Comparison of ENCODE assay signal across 18 cellular contexts in genomic region chr12:58833844-58834243, GRCh38.
A peak's percentile ranks its signal among the peaks of the same experiment; 100 is the strongest.
DNase-seq lines count a peak whose midpoint lies in the region; ATAC-seq and TF ChIP-seq lines count a peak whose summit lies in the region.
"Had no signal": no experiment of that assay in that cellular context is flagged by ENCODE, and none has a peak within 500 bp of the region (broad histone marks: within the 10 kb centered on the region; RNA-seq: fewer than 3 reads in every experiment).

No MANE protein-coding gene starts in this region.

- TF ChIP-seq CTCF in 22Rv1 (IDR thresholded peaks at IDR 0.05) (peak; percentile 24), HCT116 (IDR thresholded peaks at IDR 0.05 in 2 of 3, conservative IDR thresholded peaks at IDR 0.05 in 1 of 3; ENCODE audit: borderline replicate concordance in 1 of 3, insufficient read depth in 1 of 3, low read depth in 2 of 3, low read length in 2 of 3) (no peak), dorsolateral prefrontal cortex (IDR thresholded peaks at IDR 0.05 in 54 of 56, conservative IDR thresholded peaks at IDR 0.05 in 2 of 56; ENCODE audit: low read depth in 1 of 56, partially characterized antibody in 56 of 56) (peak in 51 of 56 donors; percentile 7 to 76 (median 46)), WERI-Rb-1 (IDR thresholded peaks at IDR 0.05; ENCODE audit: low read depth, low read length) (no peak), progenitor cell of endocrine pancreas (IDR thresholded peaks at IDR 0.05; ENCODE audit: unreplicated experiment) (no peak)

- no peaks in the 10 kb centered on the region for H3K79me2 ChIP-seq in HCT116 (ENCODE audit: insufficient read depth, low read length)

- ATAC-seq in HCT116 (no peak), HG03135 (IDR thresholded peaks at IDR 0.05; ENCODE audit: unreplicated experiment) (no peak)
- ATAC-seq: stimulated activated effector memory CD8-positive, alpha-beta T cell treated with anti-CD3 and anti-CD28 coated beads, Interleukin-12 subunit alpha, Interleukin-12 subunit beta, amount 100 ng/mL, for 72 hours had no signal

- no peak overlapping the region for H3K27ac Mint-ChIP-seq in progenitor cell of endocrine pancreas
- H3K27ac Mint-ChIP-seq: dendritic cell treated with granulocyte-macrophage colony-stimulating factor and Interleukin-4, amounts not matched to agents 40 ng/mL and 50 ng/mL, for 4 days; stimulated activated effector memory CD8-positive, alpha-beta T cell treated with anti-CD3 and anti-CD28 coated beads, Interleukin-12 subunit alpha, Interleukin-12 subunit beta, amount 100 ng/mL, for 72 hours had no signal

- peaks cover 3% of the 10 kb centered on the region for H3K4me1 Mint-ChIP-seq in progenitor cell of endocrine pancreas (ENCODE audit: low read depth)
- H3K4me1 Mint-ChIP-seq: stimulated activated effector memory CD8-positive, alpha-beta T cell treated with anti-CD3 and anti-CD28 coated beads, Interleukin-12 subunit alpha, Interleukin-12 subunit beta, amount 100 ng/mL, for 72 hours had no signal

- H3K9ac ChIP-seq in HCT116 (ENCODE audit: low read length): no peak overlapping the region

- CTCF ChIA-PET in HCT116 (lab: Charles Lee): interaction anchor here (1.1 to 1.5 kb wide), 2 partner anchors 29 to 317 kb away, joined by 3 read pairs; no protein-coding TSS in a partner anchor

- H3K9me3 ChIP-seq in HCT116 (ENCODE audit: control insufficient read depth in 1 of 2, insufficient read depth in 1 of 2, low read depth in 1 of 2, low read length in 2 of 2) (no peaks in the 10 kb centered on the region), WERI-Rb-1 (ENCODE audit: severe bottlenecking) (no peaks in the 10 kb centered on the region)
- H3K9me3 ChIP-seq: adrenal gland, prostate gland, uterus had no signal

- H3K27me3 Mint-ChIP-seq in progenitor cell of endocrine pancreas: no peaks in the 10 kb centered on the region
- H3K27me3 Mint-ChIP-seq: dendritic cell treated with granulocyte-macrophage colony-stimulating factor and Interleukin-4, amounts not matched to agents 40 ng/mL and 50 ng/mL, for 4 days had no signal

- H4K20me1 ChIP-seq in HCT116 (ENCODE audit: insufficient read depth): no peaks in the 10 kb centered on the region

- BruUV-seq in HCT116 (replicated peaks; lab: Mats Ljungman, UMichigan): no TSS peak

- POLR2A ChIA-PET in HCT116 (lab: Charles Lee): no interaction called here

- RAD21 ChIA-PET in HCT116 (lab: Charles Lee; ENCODE audit: low non-redundant PET in 1 of 2, low total read pairs in 2 of 2, uncharacterized antibody in 2 of 2, unreplicated experiment in 2 of 2): no interaction called here

- no peaks in the 10 kb centered on the region for H3K36me3 ChIP-seq in HCT116 (ENCODE audit: control insufficient read depth in 1 of 2, insufficient read depth in 2 of 2, low read length in 2 of 2)
- no peaks in the 10 kb centered on the region for H3K36me3 ChIP-seq in WERI-Rb-1
- H3K36me3 ChIP-seq: adrenal gland, prostate gland, uterus had no signal

- no peak for TF ChIP-seq POLR2A in HCT116 (IDR thresholded peaks at IDR 0.05; ENCODE audit: borderline replicate concordance, extremely low read depth, insufficient read depth, insufficient read length)

- H3K36me3 Mint-ChIP-seq in progenitor cell of endocrine pancreas (ENCODE audit: insufficient read depth): peaks cover 6% of the 10 kb centered on the region
- H3K36me3 Mint-ChIP-seq: stimulated activated effector memory CD8-positive, alpha-beta T cell treated with anti-CD3 and anti-CD28 coated beads, Interleukin-12 subunit alpha, Interleukin-12 subunit beta, amount 100 ng/mL, for 72 hours had no signal

- no peak overlapping the region for H3K4me3 Mint-ChIP-seq in progenitor cell of endocrine pancreas (ENCODE audit: low read depth)
- H3K4me3 Mint-ChIP-seq: dendritic cell treated with granulocyte-macrophage colony-stimulating factor and Interleukin-4, amounts not matched to agents 40 ng/mL and 50 ng/mL, for 4 days; stimulated activated effector memory CD8-positive, alpha-beta T cell treated with anti-CD3 and anti-CD28 coated beads, Interleukin-12 subunit alpha, Interleukin-12 subunit beta, amount 100 ng/mL, for 72 hours had no signal

- H3K27ac ChIP-seq in 22Rv1 (no peak overlapping the region), HCT116 (ENCODE audit: low read depth, low read length) (no peak overlapping the region), dorsolateral prefrontal cortex (no peak overlapping the region), WERI-Rb-1 (no peak overlapping the region)
- H3K27ac ChIP-seq: adrenal gland, prostate gland, SK-N-MC, uterus had no signal

- H3K27me3 ChIP-seq in HCT116 (ENCODE audit: insufficient read depth, low read length): no peaks in the 10 kb centered on the region
- H3K27me3 ChIP-seq in dorsolateral prefrontal cortex: no peaks in the 10 kb centered on the region
- H3K27me3 ChIP-seq in WERI-Rb-1 (ENCODE audit: insufficient read depth, low read depth, severe bottlenecking): no peaks in the 10 kb centered on the region
- H3K27me3 ChIP-seq: adrenal gland, uterus had no signal

- H3K9me3 Mint-ChIP-seq in progenitor cell of endocrine pancreas (ENCODE audit: low read depth): peaks cover 17% of the 10 kb centered on the region

- no peak for DNase-seq in HCT116 (ENCODE audit: low read depth, low spot score)
- DNase-seq in NCI-H2196 (lab: John Stamatoyannopoulos, UW; ENCODE audit: unreplicated experiment): peak; percentile 39
- DNase-seq in dorsolateral prefrontal cortex: no peak
- DNase-seq in WERI-Rb-1: no peak
- DNase-seq in progenitor cell of endocrine pancreas (ENCODE audit: low spot score, unreplicated experiment): no peak
- DNase-seq in kidney tubule cell (ENCODE audit: low spot score): no peak
- DNase-seq: activated CD4-positive, CD25-positive, alpha-beta regulatory T cell treated with anti-CD3 and anti-CD28 coated beads, Interleukin-2, amount 50 U/mL, for 72 hours; activated T-cell treated with anti-CD3 and anti-CD28 coated beads, Interleukin-2, amount 50 U/mL, for 1 hour; adrenal gland; NCI-H524 treated with DMSO at 0.1 percent for 48 hours; stimulated activated CD4-positive, alpha-beta T cell treated with anti-CD3 and anti-CD28 coated beads, Interleukin-2, amount 100 ng/mL, for 24 hours; uterus had no signal

- H3K4me1 ChIP-seq in HCT116 (ENCODE audit: control insufficient read depth in 1 of 2, insufficient read depth in 2 of 2, low read length in 2 of 2): no peaks in the 10 kb centered on the region
- H3K4me1 ChIP-seq: adrenal gland, prostate gland, uterus had no signal

- H3K9me2 ChIP-seq in HCT116 (ENCODE audit: insufficient read depth): no peaks in the 10 kb centered on the region

- intact Hi-C loops in HCT116 (cut with micrococcal nuclease): loop anchor here (10.0 kb wide), 1 partner anchor 251 kb away; no protein-coding TSS in a partner anchor
- intact Hi-C loops in dorsolateral prefrontal cortex (cut with DNase I): loop anchor here in 1 of 2 donors (10.0 kb wide), 3 partner anchors 251 to 849 kb away; no protein-coding TSS in a partner anchor

- no peak overlapping the region for H2AFZ ChIP-seq in HCT116 (ENCODE audit: low read depth, low read length, poor library complexity, severe bottlenecking)

- peak; percentile 41; the same call in 1 of the 2 replicates for TF ChIP-seq RAD21 in HCT116 (IDR thresholded peaks at IDR 0.05; ENCODE audit: low read depth)

- H3K4me3 ChIP-seq in HCT116 (replicated peaks in 1 of 2; ENCODE audit: low read depth in 1 of 2, low read length in 2 of 2) (no peak overlapping the region), dorsolateral prefrontal cortex (no peak overlapping the region), WERI-Rb-1 (ENCODE audit: low read depth, low read length) (no peak overlapping the region)
- H3K4me3 ChIP-seq: adrenal gland, prostate gland, SK-N-MC, uterus had no signal

- no peak overlapping the region for H3K4me2 ChIP-seq in HCT116 (ENCODE audit: low read length)

TF ChIP-seq in HCT116, 20 proteins besides CTCF, POLR2A, EP300 and RAD21 (continues in another document):
- no peak for TF ChIP-seq ATF3 (IDR thresholded peaks at IDR 0.05)
- TF ChIP-seq REST (IDR thresholded peaks at IDR 0.05; ENCODE audit: low read depth): no peak
- no peak for TF ChIP-seq SIN3A (IDR thresholded peaks at IDR 0.05; ENCODE audit: low read depth)
- TF ChIP-seq EZH2phosphoT487 (IDR thresholded peaks at IDR 0.05; ENCODE audit: borderline replicate concordance): no peak
- no peak for TF ChIP-seq EGR1 (IDR thresholded peaks at IDR 0.05; ENCODE audit: low read depth)
- no peak for TF ChIP-seq FOSL1 (IDR thresholded peaks at IDR 0.05; ENCODE audit: low read depth)
- TF ChIP-seq TCF7L2 (IDR thresholded peaks at IDR 0.05; ENCODE audit: borderline replicate concordance, extremely low read depth, insufficient read depth, insufficient read length): no peak
- no peak for TF ChIP-seq CEBPB (IDR thresholded peaks at IDR 0.05; ENCODE audit: low read depth)
- TF ChIP-seq CBX3 (IDR thresholded peaks at IDR 0.05; ENCODE audit: low read depth): no peak

Comparison
In these comparisons a context has a peak if more than half of its experiments do, and no peak if none do; other contexts are left out.
1. CTCF ChIP-seq: peak in 22Rv1 (single experiment) and dorsolateral prefrontal cortex (51 of 56); none in HCT116 (0 of 3), WERI-Rb-1 (single experiment) and progenitor cell of endocrine pancreas (single experiment).